ENCODE assay signal across 8 cellular contexts in the genomic region with DNA sequence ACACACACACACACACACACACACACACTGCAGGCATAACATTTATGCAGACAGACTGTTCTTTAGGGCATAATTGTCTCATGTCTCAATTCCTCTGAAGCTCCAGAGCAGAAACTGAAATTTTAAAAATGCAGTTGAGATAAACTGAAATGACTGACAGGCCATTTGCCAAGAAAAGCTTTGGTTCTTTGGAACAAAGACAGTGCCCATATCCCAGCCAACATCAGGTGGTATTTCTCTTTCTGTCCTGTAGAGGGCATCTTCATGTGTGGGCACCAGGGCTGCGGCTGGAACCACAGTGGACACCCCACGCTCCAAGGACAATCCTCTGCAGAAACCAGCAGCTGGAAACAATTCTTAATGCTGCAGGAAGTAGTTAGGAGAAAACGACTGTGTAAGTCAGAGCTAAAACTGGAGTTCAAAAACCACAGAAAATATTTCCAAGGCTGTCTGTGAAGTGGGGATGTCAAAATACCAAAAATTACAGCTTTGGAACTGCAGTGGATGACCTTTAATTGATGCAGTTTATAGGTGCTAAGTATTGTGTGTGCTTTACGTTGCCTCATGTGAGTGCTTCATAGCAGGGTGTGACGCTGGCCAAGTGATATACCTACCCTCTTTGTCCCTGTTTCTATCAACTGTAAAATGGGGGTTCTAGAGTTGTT. TPM values are rescaled to one million over a fixed set of nuclear protein-coding genes. Genes with fewer than 3 reads are reported as not detected.
A peak's percentile ranks its signal among the peaks of the same experiment; 100 is the strongest.
DNase-seq lines count a peak whose midpoint lies in the region; ATAC-seq and TF ChIP-seq lines count a peak whose summit lies in the region.

No MANE protein-coding gene starts in this region.

- H3K4me3 ChIP-seq in testis, result no peak overlapping the region

- no peak overlapping the region for H4K8ac ChIP-seq in H9 (replicated peaks; ENCODE audit: insufficient read length, low read depth, low read length)

- H3K27me3 Mint-ChIP-seq in CD14-positive monocyte (ENCODE audit: low read depth in 3 of 3) (peaks cover 0 to 8% (median 0%) of the 10 kb centered on the region in 3 donors), H9 (ENCODE audit: low read depth) (peaks cover 28% of the 10 kb centered on the region)

- no peak overlapping the region for H3K14ac ChIP-seq in H9 (ENCODE audit: insufficient read depth, low read length)

- H3K4me2 ChIP-seq in H9 (ENCODE audit: insufficient read depth, insufficient read length, low read length), result no peak overlapping the region

- peaks cover 44% of the 10 kb centered on the region for H3K4me1 Mint-ChIP-seq in CD14-positive monocyte
- H3K4me1 Mint-ChIP-seq in H9, result peaks cover 3% of the 10 kb centered on the region in 2 experiments

- no peak overlapping the region for H3K9ac ChIP-seq in H9 (ENCODE audit: extremely low read depth, insufficient read length, low read length)

- H3K18ac ChIP-seq in H9 (ENCODE audit: insufficient read length, low read depth, low read length), result no peak overlapping the region

- whole genome bisulfite sequencing in H9 (ENCODE audit: extremely low coverage, insufficient read length, low lambda C conversion rate), result no CpG with 5 or more reads among the region's 5 CpGs
- 55 to 61% methylated on average over 5 of the region's 5 CpGs for WGBS in testis, 2 donors

- H3K4me3 Mint-ChIP-seq in CD14-positive monocyte (peak overlapping the region in 1 of 2 donors; percentile 24), H9 (no peak overlapping the region)

- no peaks in the 10 kb centered on the region for H3K79me2 ChIP-seq in H9 (ENCODE audit: insufficient read depth, low read length)

- H2BK120ac ChIP-seq in H9 (ENCODE audit: low read depth, low read length, poor library complexity, severe bottlenecking), result no peak overlapping the region

- intact Hi-C loops in CD14-positive monocyte (cut with micrococcal nuclease) (loop anchor here in 1 of 2 donors (5.0 kb wide), 1 partner anchor 190 kb away; no protein-coding TSS in a partner anchor), testis (cut with DNase I; ENCODE audit: low total_unique reads) (no loop called here)

- H2BK12ac ChIP-seq in H9 (ENCODE audit: insufficient read length, low read depth, low read length), result no peak overlapping the region

- H2AK5ac ChIP-seq in H9 (ENCODE audit: insufficient read length, low read length), result no peak overlapping the region

- no peak overlapping the region for H3K4ac ChIP-seq in H9 (ENCODE audit: low read depth, low read length)

- H3K23ac ChIP-seq in H9 (ENCODE audit: insufficient read length, low read depth, low read length), result no peak overlapping the region

- H3K9me3 ChIP-seq in H9 (ENCODE audit: control insufficient read depth, low read depth, low read length) (no peaks in the 10 kb centered on the region), testis (no peaks in the 10 kb centered on the region)

- H3K36me3 Mint-ChIP-seq in CD14-positive monocyte (peaks cover 26 to 51% of the 10 kb centered on the region in 2 donors), H9 (ENCODE audit: insufficient read depth in 1 of 3, low read depth in 3 of 3) (no peaks in the 10 kb centered on the region)

- H3K36me3 ChIP-seq in testis (ENCODE audit: low read depth, missing control alignments), result no peaks in the 10 kb centered on the region

- no peak overlapping the region for H3K27ac ChIP-seq in H9 (ENCODE audit: insufficient read length, low read depth, low read length)
- H3K27ac ChIP-seq in testis, result no peak overlapping the region

- H3K27ac Mint-ChIP-seq in CD14-positive monocyte, result no peak overlapping the region
- H3K27ac Mint-ChIP-seq in H9, result no peak overlapping the region

- no peak for ATAC-seq in HG03039 (IDR thresholded peaks at IDR 0.05; ENCODE audit: unreplicated experiment)

- H2BK15ac ChIP-seq in H9 (ENCODE audit: low read depth, low read length), result no peak overlapping the region

- H3K4me1 ChIP-seq in H9 (ENCODE audit: insufficient read depth, low read length) (no peaks in the 10 kb centered on the region), testis (peaks cover 14% of the 10 kb centered on the region)

- no peak overlapping the region for H2BK20ac ChIP-seq in H9 (ENCODE audit: low read depth, low read length, poor library complexity, severe bottlenecking)

- H4K5ac ChIP-seq in H9 (ENCODE audit: insufficient read length, low read depth, low read length), result no peak overlapping the region

- TF ChIP-seq CTCF in CD14-positive monocyte (IDR thresholded peaks at IDR 0.05) (peak; percentile 60), H9 (conservative IDR thresholded peaks at IDR 0.05) (peak; percentile 68), testis (IDR thresholded peaks at IDR 0.05) (peak; percentile 35 to 54 (median 38)), GM20000 (IDR thresholded peaks at IDR 0.05; ENCODE audit: extremely low read depth, missing control alignments) (no peak)

- H4K91ac ChIP-seq in H9 (ENCODE audit: insufficient read length, low read depth, low read length), result no peak overlapping the region

- no peak overlapping the region for H2BK5ac ChIP-seq in H9 (ENCODE audit: insufficient read length, low read length)

- no peak overlapping the region for H2AFZ ChIP-seq in H9 (ENCODE audit: low read length)

- H4K20me1 ChIP-seq in H9 (ENCODE audit: control insufficient read depth, insufficient read depth, insufficient read length), result no peaks in the 10 kb centered on the region

- H3T11ph ChIP-seq in H9 (ENCODE audit: low read length), result no peak overlapping the region

- no peaks in the 10 kb centered on the region for H3K79me1 ChIP-seq in H9 (ENCODE audit: insufficient read depth, low read depth, low read length, poor library complexity, severe bottlenecking)

- DNase-seq in CD14-positive monocyte (ENCODE audit: low spot score) (no peak), H9 (no peak), RKO (ENCODE audit: low spot score) (peak; percentile 79), fibroblast of peridontal ligament (ENCODE audit: extremely low read depth) (peak; percentile 85), testis (peak; percentile 66), GM20000 (ENCODE audit: low spot score) (no peak), NCI-H774 (lab: John Stamatoyannopoulos, UW) (no peak)

- no peak overlapping the region for H3K56ac ChIP-seq in H9 (ENCODE audit: insufficient read length, low read depth, low read length)

- H3K23me2 ChIP-seq in H9 (ENCODE audit: insufficient read length, low read depth, low read length, poor library complexity, severe bottlenecking), result peaks cover 3% of the 10 kb centered on the region

- H3K9me3 Mint-ChIP-seq in CD14-positive monocyte (peaks cover 6 to 63% (median 28%) of the 10 kb centered on the region in 7 donors), H9 (peaks cover 36 to 47% of the 10 kb centered on the region in 2 experiments)

- H3K27me3 ChIP-seq in H9 (ENCODE audit: insufficient read depth, low read length), result no peaks in the 10 kb centered on the region; the same call in 1 of the 2 replicates
- no peaks in the 10 kb centered on the region for H3K27me3 ChIP-seq in testis

- no peak for TF ChIP-seq POLR2A in testis (IDR thresholded peaks at IDR 0.05)

RNA-seq across cellular contexts. Expression of gene MEFV, which starts 10.6 kb away (rescaled TPM):
- polyA plus RNA-seq in CD14-positive monocyte (10 to 100 TPM; 37.7 to 73.2 TPM), testis (ENCODE audit: insufficient read depth, low read depth, low replicate concordance) (2.6 TPM)
- total RNA-seq in H9 (2021) (not detected in 2 replicates), testis (1 to 10 TPM; 5.2 to 5.7 TPM)

RNA-seq across cellular contexts. Expression of gene ZNF263, which starts 16.3 kb away (rescaled TPM):
- polyA plus RNA-seq in CD14-positive monocyte (10 to 100 TPM; 11.5 to 21.5 TPM), testis (ENCODE audit: insufficient read depth, low read depth, low replicate concordance) (44.7 TPM)
- total RNA-seq in H9 (2021) (35.7 and 36.3 TPM in 2 replicates), testis (10 to 100 TPM; 47.3 to 58.3 TPM)

RNA-seq across cellular contexts. Expression of gene ZNF200, which starts 32.0 kb away (rescaled TPM):
- polyA plus RNA-seq in CD14-positive monocyte, result 1 to 10 TPM; 2.0 to 2.8 TPM
- 14.8 and 14.9 TPM in 2 replicates for total RNA-seq in H9 (2021)
- total RNA-seq in testis, result 10 to 100 TPM; 45.2 to 48.3 TPM
- 41.9 TPM for polyA plus RNA-seq in testis (ENCODE audit: insufficient read depth, low read depth, low replicate concordance)

RNA-seq across cellular contexts. Expression of gene TIGD7, which starts 38.2 kb away (rescaled TPM):
- 1 to 10 TPM in 1 of 2 donors, under 1 TPM in 1; 0.32 to 1.4 TPM for polyA plus RNA-seq in CD14-positive monocyte
- 4.1 and 4.2 TPM in 2 replicates for total RNA-seq in H9 (2021)
- total RNA-seq in testis, result 10 to 100 TPM; 17.5 to 22.6 TPM
- 12.7 TPM for polyA plus RNA-seq in testis (ENCODE audit: insufficient read depth, low read depth, low replicate concordance)

RNA-seq across cellular contexts. Expression of gene ZNF75A, which starts 38.3 kb away (rescaled TPM):
- polyA plus RNA-seq in CD14-positive monocyte, result 1 to 10 TPM; 2.3 to 2.8 TPM
- 37.9 and 42.4 TPM in 2 replicates for total RNA-seq in H9 (2021)
- 10 to 100 TPM; 50.9 to 66.3 TPM for total RNA-seq in testis
- polyA plus RNA-seq in testis (ENCODE audit: insufficient read depth, low read depth, low replicate concordance), result 29.5 TPM

Comparison
In these comparisons a context has a peak if more than half of its experiments do, and no peak if none do; other contexts are left out.
1. DNase-seq: peak in RKO (single experiment), fibroblast of peridontal ligament (single experiment) and testis (single experiment); none in CD14-positive monocyte (single experiment), H9 (single experiment), GM20000 (single experiment) and NCI-H774 (single experiment).